9 cellular contexts compared by ENCODE assay signal in the genomic region with DNA sequence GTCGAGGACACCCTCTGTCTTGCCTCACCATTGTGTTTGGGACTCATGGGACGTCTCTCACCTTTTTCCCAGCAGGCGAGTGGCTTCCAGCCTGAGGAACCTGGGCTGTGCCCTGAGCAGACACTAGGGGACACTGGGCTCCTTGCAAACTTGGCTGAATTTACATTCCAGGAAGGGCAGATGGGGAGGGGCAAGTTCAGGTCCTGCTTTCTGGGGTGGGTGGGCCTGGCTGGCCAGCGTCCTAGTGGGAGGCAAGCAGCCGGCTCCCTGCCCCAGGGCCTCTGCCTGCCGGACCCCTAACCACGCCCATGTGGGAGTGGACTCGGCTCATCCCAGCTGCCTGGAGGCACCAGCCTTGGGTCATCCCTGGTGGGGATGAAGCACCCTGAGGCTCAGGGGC. TPM values are rescaled to one million over a fixed set of nuclear protein-coding genes. Genes with fewer than 3 reads are reported as not detected.
DNase-seq lines count a peak whose midpoint lies in the region; ATAC-seq and TF ChIP-seq lines count a peak whose summit lies in the region.
"Had no signal": no experiment of that assay in that cellular context is flagged by ENCODE, and none has a peak within 500 bp of the region (broad histone marks: within the 10 kb centered on the region; RNA-seq: fewer than 3 reads in every experiment).

No MANE protein-coding gene starts in this region.

- CTCF ChIA-PET in MCF 10A (lab: Yijun Ruan, JAX): interaction anchor here (0.6 to 1.4 kb wide), 3 partner anchors 45 to 305 kb away, joined by 3 to 4 read pairs (median 3); no protein-coding TSS in a partner anchor

- H3K27me3 ChIP-seq in Karpas-422 (ENCODE audit: low read length): no peaks in the 10 kb centered on the region
- no peaks in the 10 kb centered on the region for H3K27me3 ChIP-seq in right lobe of liver

- TF ChIP-seq POLR2A in right lobe of liver (IDR thresholded peaks at IDR 0.05): no peak

- no peak overlapping the region for H3K27ac ChIP-seq in Karpas-422 (ENCODE audit: low read length)
- no peak overlapping the region for H3K27ac ChIP-seq in right lobe of liver
- H3K27ac ChIP-seq: thoracic aorta had no signal

- DNase-seq in EH (ENCODE audit: low read depth) (peak; percentile 47), Karpas-422 (peak; percentile 45), MCF 10A (ENCODE audit: unreplicated experiment) (peak; percentile 38), right lobe of liver (no peak), NAMALWA (ENCODE audit: low spot score) (no peak), SIG-M5 (lab: John Stamatoyannopoulos, UW) (no peak)
- DNase-seq in activated effector memory CD4-positive, alpha-beta T cell treated with anti-CD3 and anti-CD28 coated beads, Interleukin-2, amount 50 U/mL, for 16 hours: no peak

- H3K4me1 ChIP-seq in Karpas-422 (ENCODE audit: low read length) (no peaks in the 10 kb centered on the region), right lobe of liver (no peaks in the 10 kb centered on the region)

- ATAC-seq in right lobe of liver (peak; percentile 56 to 73 (median 65)), GM19035 (IDR thresholded peaks at IDR 0.05; ENCODE audit: unreplicated experiment) (no peak)

- no peaks in the 10 kb centered on the region for H4K20me1 ChIP-seq in Karpas-422 (ENCODE audit: insufficient read depth, low read depth, low read length)

- no peak overlapping the region for H3K4me2 ChIP-seq in Karpas-422 (ENCODE audit: low read depth, low read length, poor library complexity, severe bottlenecking)

- BruUV-seq in MCF 10A (replicated peaks; lab: Mats Ljungman, UMichigan): no TSS peak

- POLR2A ChIA-PET in MCF 10A (lab: Yijun Ruan, JAX): interaction anchor here (0.7 kb wide), 1 partner anchor 64 kb away, joined by 3 read pairs; no protein-coding TSS in a partner anchor

- no peaks in the 10 kb centered on the region for H3K27me3 Mint-ChIP-seq in MCF 10A (ENCODE audit: insufficient read depth, unreplicated experiment)

- H3K9me3 ChIP-seq in Karpas-422 (ENCODE audit: low read length): no peaks in the 10 kb centered on the region
- H3K9me3 ChIP-seq in right lobe of liver: no peaks in the 10 kb centered on the region
- H3K9me3 ChIP-seq: thoracic aorta had no signal

- no peaks in the 10 kb centered on the region for H3K9me2 ChIP-seq in Karpas-422 (replicated peaks; ENCODE audit: insufficient read depth, low read length)

- WGBS in right lobe of liver (ENCODE audit: insufficient coverage, low coverage, low lambda C conversion rate, missing lambda C conversion rate): 60% methylated on average over 1 of the region's 8 CpGs

- no peak overlapping the region for H3K9ac ChIP-seq in Karpas-422 (ENCODE audit: low read length)

- no peaks in the 10 kb centered on the region for H3K79me2 ChIP-seq in Karpas-422 (ENCODE audit: low read length)

- TF ChIP-seq CTCF in MCF 10A (IDR thresholded peaks at IDR 0.05; ENCODE audit: unreplicated experiment): peak; percentile 51
- TF ChIP-seq CTCF in right lobe of liver (IDR thresholded peaks at IDR 0.05): peak; percentile 40 to 56 (median 46)

- H3K36me3 Mint-ChIP-seq in MCF 10A (ENCODE audit: insufficient read depth, unreplicated experiment): peaks cover 6% of the 10 kb centered on the region

- no peak overlapping the region for H3K4me3 Mint-ChIP-seq in MCF 10A (ENCODE audit: unreplicated experiment)

- H3K4me3 ChIP-seq in Karpas-422 (ENCODE audit: low read length) (no peak overlapping the region), right lobe of liver (no peak overlapping the region)
- H3K4me3 ChIP-seq: thoracic aorta had no signal

- H3K36me3 ChIP-seq in Karpas-422 (ENCODE audit: insufficient read depth, low read length) (no peaks in the 10 kb centered on the region), right lobe of liver (no peaks in the 10 kb centered on the region)
- H3K36me3 ChIP-seq: thoracic aorta had no signal

- no peaks in the 10 kb centered on the region for H3K4me1 Mint-ChIP-seq in MCF 10A (ENCODE audit: insufficient read depth, unreplicated experiment)

- H2AFZ ChIP-seq in Karpas-422 (ENCODE audit: low read length): no peak overlapping the region

- no peaks in the 10 kb centered on the region for H3K9me3 Mint-ChIP-seq in MCF 10A (ENCODE audit: unreplicated experiment)

- no peak overlapping the region for H3K27ac Mint-ChIP-seq in MCF 10A (ENCODE audit: low read depth, unreplicated experiment)

- intact Hi-C loops in MCF 10A (cut with micrococcal nuclease): loop anchor here (1.0 kb wide), 1 partner anchor 175 kb away; no protein-coding TSS in a partner anchor
- intact Hi-C loops in right lobe of liver (cut with DNase I): loop anchor here (10.0 kb wide), 2 partner anchors 173 to 183 kb away; no protein-coding TSS in a partner anchor

RNA-seq across cellular contexts. Expression of a gene that starts 48.2 kb away (rescaled TPM):
- total RNA-seq in Karpas-422 (2014; rRNA removed; shearing (Covaris generic); ENCODE audit: low replicate concordance): not detected in 2 replicates
- total RNA-seq in MCF 10A (2022): not detected in 2 replicates
- total RNA-seq in right lobe of liver: not detected
- total RNA-seq: thoracic aorta had no signal

Comparison
In these comparisons a context has a peak if more than half of its experiments do, and no peak if none do; other contexts are left out.
1. DNase-seq: peak in EH (single experiment), Karpas-422 (single experiment) and MCF 10A (single experiment); none in right lobe of liver (0 of 3), NAMALWA (single experiment), activated effector memory CD4-positive, alpha-beta T cell treated with anti-CD3 and anti-CD28 coated beads, Interleukin-2, amount 50 U/mL, for 16 hours (single experiment) and SIG-M5 (single experiment).